ENCODE assay signal across 9 cellular contexts in the genomic region with DNA sequence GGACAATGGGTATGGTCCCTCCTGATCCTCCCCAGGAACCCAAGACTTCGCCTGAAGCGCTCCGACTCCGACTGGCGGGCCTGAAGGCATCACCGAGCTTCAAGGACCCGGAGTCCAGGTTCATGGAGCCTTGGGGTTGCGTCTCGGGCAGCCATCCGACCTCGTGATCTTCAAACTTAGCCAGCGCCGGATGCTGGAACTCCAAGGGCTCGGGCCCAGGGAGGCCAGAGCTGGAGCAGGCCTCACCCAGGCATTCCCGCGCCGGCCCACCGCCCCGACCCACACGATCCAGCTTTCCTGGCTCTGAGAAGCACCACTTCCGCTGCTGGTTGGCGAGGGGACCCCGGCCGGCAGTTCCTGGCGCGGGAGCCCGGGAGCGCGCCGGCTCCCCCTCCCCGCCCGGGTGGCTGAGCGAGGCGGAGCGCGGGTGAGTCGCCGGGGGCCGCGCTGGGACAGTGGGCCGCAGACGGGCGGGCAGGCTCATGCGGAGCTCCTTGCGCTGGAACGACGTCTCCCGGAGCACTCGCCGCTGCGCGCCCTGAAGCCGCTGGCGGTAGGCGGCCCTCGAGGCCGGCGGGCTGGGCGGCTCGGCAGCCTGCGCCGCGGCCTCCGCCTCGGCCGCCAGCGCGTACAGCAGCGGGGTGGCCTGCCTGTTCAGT. TPM values are rescaled to one million over a fixed set of nuclear protein-coding genes. Genes with fewer than 3 reads are reported as not detected.
DNase-seq lines count a peak whose midpoint lies in the region; FAIRE-seq and TF ChIP-seq lines count a peak whose summit lies in the region.
"Had no signal": no experiment of that assay in that cellular context is flagged by ENCODE, and none has a peak within 500 bp of the region (broad histone marks: within the 10 kb centered on the region; RNA-seq: fewer than 3 reads in every experiment).

No MANE protein-coding gene starts in this region.

- H3K36me3 ChIP-seq in NT2/D1 (ENCODE audit: insufficient read depth, insufficient read length, low read length): peaks cover 3% of the 10 kb centered on the region
- H3K36me3 ChIP-seq in H1 (ENCODE audit: control insufficient read depth in 2 of 4, insufficient read depth in 4 of 4, low read length in 3 of 4): no peaks in the 10 kb centered on the region
- no peaks in the 10 kb centered on the region for H3K36me3 ChIP-seq in neural progenitor cell
- H3K36me3 ChIP-seq: adrenal gland had no signal

- no peak overlapping the region for H3K56ac ChIP-seq in H1 (replicated peaks; ENCODE audit: insufficient read length, low read depth, low read length)

- peak overlapping the region; percentile 36 for H3K4ac ChIP-seq in H1 (replicated peaks; ENCODE audit: insufficient read length, low read depth, low read length)

- H3F3A ChIP-seq in neural progenitor cell (ENCODE audit: low read depth): peaks cover 20% of the 10 kb centered on the region

- peak overlapping the region; percentile 35; the same call in 1 of the 2 replicates for H2AFZ ChIP-seq in H1 (ENCODE audit: low read length)
- peak overlapping the region; percentile 90 for H2AFZ ChIP-seq in neural progenitor cell (replicated peaks)

- POLR2A ChIA-PET in H1 (lab: Charles Lee; ENCODE audit: partially characterized antibody): interaction anchor here (0.7 to 5.7 kb wide), 10 partner anchors 11 to 226 kb away, joined by 3 to 32 read pairs (median 5); a partner anchor contains a TSS

- H3K27me3 ChIP-seq in NT2/D1 (ENCODE audit: insufficient read depth, insufficient read length): peaks cover 45% of the 10 kb centered on the region
- peaks cover 30 to 74% (median 61%) of the 10 kb centered on the region in 4 experiments for H3K27me3 ChIP-seq in H1 (replicated peaks in 1 of 4; ENCODE audit: control insufficient read depth in 3 of 4, extremely low read depth in 1 of 4, insufficient read depth in 3 of 4, low read length in 3 of 4)
- peaks cover 100% of the 10 kb centered on the region for H3K27me3 ChIP-seq in neural progenitor cell
- H3K27me3 ChIP-seq: adrenal gland had no signal

- 14% methylated on average over 67 of the region's 69 CpGs; no CpG with 5 or more reads in 1 of the 2 experiments for WGBS in H1 (ENCODE audit: extremely low coverage in 1 of 2, insufficient coverage in 1 of 2, insufficient read length in 1 of 2, insufficient replicate concordance in 2 of 2, low coverage in 1 of 2, low lambda C conversion rate in 2 of 2, missing lambda C conversion rate in 1 of 2), 2 experiments

- TF ChIP-seq POLR2A in H1 (IDR thresholded peaks at IDR 0.05; ENCODE audit: control extremely low read depth in 1 of 2, low read depth in 2 of 2, low read length in 2 of 2): peak in 1 of 2 experiments; percentile 36; a peak in 1 of 3 replicates

- DNase-seq in GM12864 (ENCODE audit: low read depth): no peak
- no peak for DNase-seq in NT2/D1 (ENCODE audit: low read depth, low spot score)
- peak in 1 of 2 experiments; percentile 80 for DNase-seq in H1 (ENCODE audit: low read depth in 1 of 2, low spot score in 2 of 2)
- peak; percentile 73 for DNase-seq in neural progenitor cell (ENCODE audit: low spot score)
- DNase-seq in Ammon's horn (ENCODE audit: low spot score): no peak
- no peak for DNase-seq in DMS79 treated with DMSO at 0.1 percent for 48 hours (lab: John Stamatoyannopoulos, UW)
- no peak for DNase-seq in NAMALWA (ENCODE audit: low spot score)
- no peak for DNase-seq in NCI-H510A (lab: John Stamatoyannopoulos, UW)
- DNase-seq: adrenal gland had no signal

- peak overlapping the region; percentile 53; the same call in 1 of the 2 replicates for H4K8ac ChIP-seq in H1 (ENCODE audit: extremely low read depth, insufficient read depth, low read length)

- H3K4me1 ChIP-seq in NT2/D1 (ENCODE audit: insufficient read depth, insufficient read length) (peaks cover 5% of the 10 kb centered on the region), H1 (replicated peaks in 1 of 4; ENCODE audit: control insufficient read depth in 3 of 4, insufficient read depth in 4 of 4, low read length in 3 of 4) (peaks cover 0 to 23% (median 19%) of the 10 kb centered on the region in 4 experiments; a peak in 6 of 7 replicates), neural progenitor cell (no peaks in the 10 kb centered on the region)

- 0 out of 2 replicates have a peak overlapping the region, but pooled peaks have one; percentile 48 for H2BK20ac ChIP-seq in H1 (ENCODE audit: low read length)

- peak overlapping the region; percentile 79 for H3K9ac ChIP-seq in NT2/D1 (ENCODE audit: insufficient read length, low read depth)
- peak overlapping the region in 3 of 4 experiments; percentile 13 to 53 (median 33); a peak in 5 of 7 replicates for H3K9ac ChIP-seq in H1 (replicated peaks in 1 of 4; ENCODE audit: extremely low read depth in 1 of 4, low read depth in 3 of 4, low read length in 3 of 4)
- no peak overlapping the region for H3K9ac ChIP-seq in neural progenitor cell

- no peak overlapping the region for H2BK5ac ChIP-seq in H1 (ENCODE audit: low read depth, low read length)

- H4K20me1 ChIP-seq in H1 (replicated peaks in 1 of 2; ENCODE audit: control insufficient read depth in 1 of 2, insufficient read depth in 2 of 2, low read length in 2 of 2): no peaks in the 10 kb centered on the region
- no peaks in the 10 kb centered on the region for H4K20me1 ChIP-seq in neural progenitor cell (ENCODE audit: low read depth)

- no peak overlapping the region for H3K4me3 Mint-ChIP-seq in neural progenitor cell

- H3K27me3 Mint-ChIP-seq in neural progenitor cell (ENCODE audit: insufficient read depth, low read depth): peaks cover 35% of the 10 kb centered on the region

- H3K4me3 ChIP-seq in GM12864 (ENCODE audit: low read depth, low read length) (peak overlapping the region; percentile 10; the same call in 1 of the 2 replicates), NT2/D1 (ENCODE audit: insufficient read length, low read depth) (peak overlapping the region; percentile 40), H1 (ENCODE audit: extremely low read depth in 1 of 4, insufficient read depth in 2 of 4, low read depth in 3 of 4, low read length in 4 of 4) (peak overlapping the region; percentile 30 to 60 (median 40)), neural progenitor cell (peak overlapping the region; percentile 44)
- H3K4me3 ChIP-seq: adrenal gland had no signal

- H3K23ac ChIP-seq in H1 (ENCODE audit: insufficient read length): no peak overlapping the region

- H3K9me3 Mint-ChIP-seq in neural progenitor cell: peaks cover 2% of the 10 kb centered on the region

- H2BK15ac ChIP-seq in H1 (ENCODE audit: low read length): peak overlapping the region; percentile 13; the same call in 1 of the 2 replicates

- TF ChIP-seq EP300 in H1 (IDR thresholded peaks at IDR 0.05; ENCODE audit: borderline replicate concordance in 1 of 2, low read depth in 2 of 2, low read length in 2 of 2): no peak

- no peak overlapping the region for H3K14ac ChIP-seq in H1 (ENCODE audit: insufficient read length)

- no peak overlapping the region for H2AK5ac ChIP-seq in H1 (ENCODE audit: low read depth, low read length)

- H3K36me3 Mint-ChIP-seq in neural progenitor cell: peaks cover 3% of the 10 kb centered on the region

- H2BK12ac ChIP-seq in H1 (ENCODE audit: low read depth, low read length): 0 out of 2 replicates have a peak overlapping the region, but pooled peaks have one; percentile 52

- H3K4me2 ChIP-seq in H1 (ENCODE audit: insufficient read depth in 1 of 2, low read depth in 2 of 2, low read length in 2 of 2) (peak overlapping the region; percentile 74), neural progenitor cell (peak overlapping the region; percentile 79)

- no peaks in the 10 kb centered on the region for H3K79me1 ChIP-seq in H1 (ENCODE audit: low read depth, low read length)

- H3K9me3 ChIP-seq in NT2/D1 (ENCODE audit: insufficient read depth, low read length): no peaks in the 10 kb centered on the region
- H3K9me3 ChIP-seq in H1 (ENCODE audit: insufficient read depth in 2 of 2, low read depth in 1 of 2, low read length in 1 of 2): no peaks in the 10 kb centered on the region
- H3K9me3 ChIP-seq in neural progenitor cell (ENCODE audit: low read depth): no peaks in the 10 kb centered on the region
- H3K9me3 ChIP-seq: adrenal gland had no signal

- peak overlapping the region; percentile 33 for H2BK120ac ChIP-seq in H1 (replicated peaks; ENCODE audit: low read depth, low read length)

- H3K4me1 Mint-ChIP-seq in neural progenitor cell: peaks cover 5% of the 10 kb centered on the region

- no peak overlapping the region for H3K27ac ChIP-seq in H1 (ENCODE audit: low read depth, low read length)
- no peak overlapping the region for H3K27ac ChIP-seq in neural progenitor cell
- H3K27ac ChIP-seq: adrenal gland had no signal

- no peaks in the 10 kb centered on the region for H3K79me2 ChIP-seq in H1 (ENCODE audit: control insufficient read depth in 1 of 2, insufficient read depth in 2 of 2, low read length in 2 of 2)
- H3K79me2 ChIP-seq in neural progenitor cell (ENCODE audit: low read depth): no peaks in the 10 kb centered on the region

- no peak overlapping the region for H3K27ac Mint-ChIP-seq in neural progenitor cell

- peak overlapping the region; percentile 28; the same call in 1 of the 2 replicates for H3K18ac ChIP-seq in H1 (ENCODE audit: extremely low read depth, low read length)

- no peak; a peak in 1 of 4 replicates for TF ChIP-seq RAD21 in H1 (IDR thresholded peaks at IDR 0.05 in 1 of 2, conservative IDR thresholded peaks at IDR 0.05 in 1 of 2; ENCODE audit: low read depth in 2 of 2, low read length in 2 of 2)

- CTCF ChIA-PET in H1 (lab: Charles Lee; ENCODE audit: partially characterized antibody): interaction anchor here (0.8 to 25.6 kb wide), 11 partner anchors 10 to 645 kb away, joined by 3 to 465 read pairs (median 4); a partner anchor contains a TSS

- peaks cover 12% of the 10 kb centered on the region; the same call in 1 of the 2 replicates for H3K23me2 ChIP-seq in H1 (ENCODE audit: low read depth, low read length)

- H4K5ac ChIP-seq in H1 (ENCODE audit: insufficient read length, low read depth, low read length): no peak overlapping the region

- TF ChIP-seq CTCF in GM12864 (IDR thresholded peaks at IDR 0.05; ENCODE audit: low read depth, low read length, missing control alignments) (no peak), H1 (IDR thresholded peaks at IDR 0.05; ENCODE audit: control extremely low read depth in 1 of 3, insufficient read depth in 1 of 3, low read depth in 1 of 3, low read length in 3 of 3) (no peak), neural progenitor cell (IDR thresholded peaks at IDR 0.05) (no peak)

- H4K91ac ChIP-seq in H1 (replicated peaks; ENCODE audit: insufficient read length, low read length): peak overlapping the region; percentile 25

- no peak for FAIRE-seq in H1 (lab: Jason Lieb, UNC)

RNA-seq across cellular contexts. Expression of a gene that starts 5.2 kb away (rescaled TPM):
- total RNA-seq in H1 (2021; fragmentation: NEBNext Ultra II Directional; extraction: Animal tissue kit (Norgen Biotek cat#: 25700)): 5.2 and 5.7 TPM in 2 replicates
- 3.9 and 11.8 TPM in 2 replicates for polyA plus RNA-seq in H1 (2011; rRNA removed)
- polyA plus RNA-seq in H1 (2011; cell fraction: cytosol; rRNA removed): 7.3 TPM
- 9.6 TPM for polyA plus RNA-seq in H1 (2011; cell fraction: nucleus; rRNA removed)
- 1.7 to 4.7 TPM (median 4.3 TPM) in 4 replicates for polyA plus RNA-seq in H1 (2012, experiment 1 of 2)
- polyA plus RNA-seq in H1 (2012, experiment 2 of 2): 1.8 TPM
- 2.9 TPM for polyA plus RNA-seq in H1 (2013, experiment 1 of 2)
- polyA plus RNA-seq in H1 (2013, experiment 2 of 2): 2.5 TPM
- polyA minus RNA-seq in H1 (2011; rRNA and poly(A)+ RNA removed): 1.4 and 7.3 TPM in 2 replicates
- 2.1 TPM for polyA minus RNA-seq in H1 (2011; cell fraction: cytosol; rRNA and poly(A)+ RNA removed)
- polyA minus RNA-seq in H1 (2011; cell fraction: nucleus; rRNA and poly(A)+ RNA removed): 5.6 TPM
- 0.36 and 2.0 TPM in 2 replicates for total RNA-seq in neural progenitor cell (ENCODE audit: low replicate concordance)

RNA-seq across cellular contexts. Expression of a gene that starts 12.2 kb away (rescaled TPM):
- total RNA-seq in H1 (2021; fragmentation: NEBNext Ultra II Directional; extraction: Animal tissue kit (Norgen Biotek cat#: 25700)): 0.09 and 0.10 TPM in 2 replicates
- 0.11 and 0.17 TPM in 2 replicates for polyA plus RNA-seq in H1 (2011; rRNA removed)
- 0.06 TPM for polyA plus RNA-seq in H1 (2011; cell fraction: cytosol; rRNA removed)
- polyA plus RNA-seq in H1 (2011; cell fraction: nucleus; rRNA removed): 0.11 TPM
- 0.05 to 0.13 TPM in 2 of 4 replicates, not detected in the others for polyA plus RNA-seq in H1 (2012, experiment 1 of 2)
- polyA plus RNA-seq in H1 (2012, experiment 2 of 2): not detected
- 0.06 TPM for polyA plus RNA-seq in H1 (2013, experiment 1 of 2)
- 0.06 TPM for polyA plus RNA-seq in H1 (2013, experiment 2 of 2)
- 0.06 TPM in 1 of 2 replicates, not detected in the other for polyA minus RNA-seq in H1 (2011; rRNA and poly(A)+ RNA removed)
- not detected for polyA minus RNA-seq in H1 (2011; cell fraction: cytosol; rRNA and poly(A)+ RNA removed)
- polyA minus RNA-seq in H1 (2011; cell fraction: nucleus; rRNA and poly(A)+ RNA removed): 0.20 TPM
- 0.03 TPM in 1 of 2 replicates, not detected in the other for total RNA-seq in neural progenitor cell (ENCODE audit: low replicate concordance)

RNA-seq across cellular contexts. Expression of a gene that starts 41.0 kb away (rescaled TPM):
- 0.34 TPM in 1 of 2 replicates, not detected in the other for total RNA-seq in H1 (2021; fragmentation: NEBNext Ultra II Directional; extraction: Animal tissue kit (Norgen Biotek cat#: 25700))
- polyA plus RNA-seq in H1 (2011; rRNA removed): 0.14 and 0.22 TPM in 2 replicates
- polyA plus RNA-seq in H1 (2011; cell fraction: cytosol; rRNA removed): 0.32 TPM
- 0.29 TPM for polyA plus RNA-seq in H1 (2011; cell fraction: nucleus; rRNA removed)
- 0.14 to 0.27 TPM (median 0.20 TPM) in 4 replicates for polyA plus RNA-seq in H1 (2012, experiment 1 of 2)
- not detected for polyA plus RNA-seq in H1 (2012, experiment 2 of 2)
- polyA plus RNA-seq in H1 (2013, experiment 1 of 2): 0.20 TPM
- polyA plus RNA-seq in H1 (2013, experiment 2 of 2): 0.35 TPM
- polyA minus RNA-seq in H1 (2011; rRNA and poly(A)+ RNA removed): 0.19 and 0.88 TPM in 2 replicates
- polyA minus RNA-seq in H1 (2011; cell fraction: cytosol; rRNA and poly(A)+ RNA removed): not detected
- 0.40 TPM for polyA minus RNA-seq in H1 (2011; cell fraction: nucleus; rRNA and poly(A)+ RNA removed)
- 0.46 and 0.82 TPM in 2 replicates for total RNA-seq in neural progenitor cell (ENCODE audit: low replicate concordance)

RNA-seq across cellular contexts. Expression of a gene that starts 41.1 kb away (rescaled TPM):
- 282 and 293 TPM in 2 replicates for total RNA-seq in H1 (2021; fragmentation: NEBNext Ultra II Directional; extraction: Animal tissue kit (Norgen Biotek cat#: 25700))
- polyA plus RNA-seq in H1 (2011; rRNA removed): 177 and 195 TPM in 2 replicates
- polyA plus RNA-seq in H1 (2011; cell fraction: cytosol; rRNA removed): 180 TPM
- 145 TPM for polyA plus RNA-seq in H1 (2011; cell fraction: nucleus; rRNA removed)
- 223 to 374 TPM (median 268 TPM) in 4 replicates for polyA plus RNA-seq in H1 (2012, experiment 1 of 2)
- polyA plus RNA-seq in H1 (2012, experiment 2 of 2): 178 TPM
- polyA plus RNA-seq in H1 (2013, experiment 1 of 2): 550 TPM
- 597 TPM for polyA plus RNA-seq in H1 (2013, experiment 2 of 2)
- 18.8 and 18.9 TPM in 2 replicates for polyA minus RNA-seq in H1 (2011; rRNA and poly(A)+ RNA removed)
- 47.9 TPM for polyA minus RNA-seq in H1 (2011; cell fraction: cytosol; rRNA and poly(A)+ RNA removed)
- polyA minus RNA-seq in H1 (2011; cell fraction: nucleus; rRNA and poly(A)+ RNA removed): 51.4 TPM
- 45.0 and 63.1 TPM in 2 replicates for total RNA-seq in neural progenitor cell (ENCODE audit: low replicate concordance)

RNA-seq across cellular contexts. Expression of a gene that starts 48.2 kb away (rescaled TPM):
- 1.1 and 2.9 TPM in 2 replicates for total RNA-seq in H1 (2021; fragmentation: NEBNext Ultra II Directional; extraction: Animal tissue kit (Norgen Biotek cat#: 25700))
- 1.4 and 1.8 TPM in 2 replicates for polyA plus RNA-seq in H1 (2011; rRNA removed)
- 2.4 TPM for polyA plus RNA-seq in H1 (2011; cell fraction: cytosol; rRNA removed)
- polyA plus RNA-seq in H1 (2011; cell fraction: nucleus; rRNA removed): 3.5 TPM
- polyA plus RNA-seq in H1 (2012, experiment 1 of 2): 1.8 to 3.9 TPM (median 1.9 TPM) in 4 replicates
- polyA plus RNA-seq in H1 (2012, experiment 2 of 2): 0.29 TPM
- 2.4 TPM for polyA plus RNA-seq in H1 (2013, experiment 1 of 2)
- 2.4 TPM for polyA plus RNA-seq in H1 (2013, experiment 2 of 2)
- 1.7 TPM in 2 replicates for polyA minus RNA-seq in H1 (2011; rRNA and poly(A)+ RNA removed)
- 1.0 TPM for polyA minus RNA-seq in H1 (2011; cell fraction: cytosol; rRNA and poly(A)+ RNA removed)
- 2.0 TPM for polyA minus RNA-seq in H1 (2011; cell fraction: nucleus; rRNA and poly(A)+ RNA removed)
- total RNA-seq in neural progenitor cell (ENCODE audit: low replicate concordance): 3.5 and 3.6 TPM in 2 replicates
